In the genomic region with DNA sequence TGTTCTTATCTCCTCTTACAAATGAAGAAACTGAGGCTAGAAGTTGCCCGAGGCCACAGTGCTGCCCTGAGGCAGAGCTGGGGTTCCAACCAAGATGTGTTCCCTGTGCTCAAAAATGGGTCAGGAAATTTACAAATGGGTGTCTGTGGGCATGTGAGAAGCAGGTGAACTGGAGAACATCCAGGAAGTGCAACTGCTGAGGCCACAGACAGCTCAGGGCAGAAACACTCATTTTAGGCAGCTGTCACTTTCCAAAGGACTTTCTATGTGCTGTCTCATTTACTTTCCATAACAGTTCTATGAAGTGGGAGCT, we compare ENCODE assay signal across 10 cellular contexts. TPM values are rescaled to one million over a fixed set of nuclear protein-coding genes. Genes with fewer than 3 reads are reported as not detected.
DNase-seq lines count a peak whose midpoint lies in the region; ATAC-seq and TF ChIP-seq lines count a peak whose summit lies in the region.
"Had no signal": no experiment of that assay in that cellular context is flagged by ENCODE, and none has a peak within 500 bp of the region (broad histone marks: within the 10 kb centered on the region; RNA-seq: fewer than 3 reads in every experiment).

No MANE protein-coding gene starts in this region.

- H3K4me1 Mint-ChIP-seq in memory B cell: peaks cover 11% of the 10 kb centered on the region

- H3K27me3 ChIP-seq in BLaER1 (no peaks in the 10 kb centered on the region), HCT116 (ENCODE audit: insufficient read depth, low read length) (no peaks in the 10 kb centered on the region; the same call in 1 of the 2 replicates)

- no peaks in the 10 kb centered on the region for H3K36me3 ChIP-seq in BLaER1
- no peaks in the 10 kb centered on the region for H3K36me3 ChIP-seq in HCT116 (ENCODE audit: control insufficient read depth in 1 of 2, insufficient read depth in 2 of 2, low read length in 2 of 2)

- H3K79me2 ChIP-seq in HCT116 (ENCODE audit: insufficient read depth, low read length): no peaks in the 10 kb centered on the region

- H3K9me2 ChIP-seq in HCT116 (ENCODE audit: insufficient read depth): no peaks in the 10 kb centered on the region

- H3K9me3 ChIP-seq in BLaER1 (no peaks in the 10 kb centered on the region), HCT116 (ENCODE audit: control insufficient read depth in 1 of 2, insufficient read depth in 1 of 2, low read depth in 1 of 2, low read length in 2 of 2) (no peaks in the 10 kb centered on the region)

- no peaks in the 10 kb centered on the region for H4K20me1 ChIP-seq in BLaER1
- no peaks in the 10 kb centered on the region for H4K20me1 ChIP-seq in HCT116 (ENCODE audit: insufficient read depth)

- TF ChIP-seq POLR2A in HCT116 (IDR thresholded peaks at IDR 0.05; ENCODE audit: borderline replicate concordance, extremely low read depth, insufficient read depth, insufficient read length): no peak

- H3K4me3 Mint-ChIP-seq in memory B cell: peak overlapping the region; percentile 30

- H3K9me3 Mint-ChIP-seq in memory B cell: no peaks in the 10 kb centered on the region

- ATAC-seq in HCT116 (0 out of 2 replicates have a peak, but pooled peaks have one; percentile 4), memory B cell (ENCODE audit: low read depth) (peak; percentile 35), HG03342 (IDR thresholded peaks at IDR 0.05; ENCODE audit: unreplicated experiment) (no peak), GM18867 (IDR thresholded peaks at IDR 0.05; ENCODE audit: unreplicated experiment) (no peak)
- ATAC-seq: left ventricle myocardium superior had no signal

- no peak overlapping the region for H3K27ac Mint-ChIP-seq in memory B cell

- RAD21 ChIA-PET in HCT116 (lab: Charles Lee; ENCODE audit: low non-redundant PET in 1 of 2, low total read pairs in 2 of 2, uncharacterized antibody in 2 of 2, unreplicated experiment in 2 of 2): no interaction called here

- CTCF ChIA-PET in HCT116 (lab: Charles Lee): no interaction called here

- peak overlapping the region; percentile 89 for H2AFZ ChIP-seq in HCT116 (ENCODE audit: low read depth, low read length, poor library complexity, severe bottlenecking)

- peaks cover 9% of the 10 kb centered on the region for H3K27me3 Mint-ChIP-seq in memory B cell

- H3K4me1 ChIP-seq in BLaER1: peaks cover 100% of the 10 kb centered on the region
- H3K4me1 ChIP-seq in HCT116 (ENCODE audit: control insufficient read depth in 1 of 2, insufficient read depth in 2 of 2, low read length in 2 of 2): peaks cover 15 to 41% of the 10 kb centered on the region in 2 experiments; a peak in 3 of 4 replicates
- H3K4me1 ChIP-seq: foreskin keratinocyte had no signal

- H3K9ac ChIP-seq in BLaER1 (no peak overlapping the region), HCT116 (ENCODE audit: low read length) (no peak overlapping the region; the same call in 1 of the 2 replicates)

- intact Hi-C loops in HCT116 (cut with micrococcal nuclease): no loop called here

- DNase-seq in HCT116 (ENCODE audit: low read depth, low spot score) (no peak), memory B cell (ENCODE audit: low spot score in 2 of 2) (no peak), KG1 (lab: John Stamatoyannopoulos, UW) (no peak), NCI-H524 treated with DMSO at 0.1 percent for 48 hours (lab: John Stamatoyannopoulos, UW) (no peak)
- peak; percentile 41 to 51 for DNase-seq in activated T-cell treated with anti-CD3 and anti-CD28 coated beads, Interleukin-2, amount 50 U/mL, for 48 hours

- BruUV-seq in HCT116 (replicated peaks; lab: Mats Ljungman, UMichigan): no TSS peak

- no peak for TF ChIP-seq CTCF in HCT116 (IDR thresholded peaks at IDR 0.05 in 2 of 3, conservative IDR thresholded peaks at IDR 0.05 in 1 of 3; ENCODE audit: borderline replicate concordance in 1 of 3, insufficient read depth in 1 of 3, low read depth in 2 of 3, low read length in 2 of 3)

- TF ChIP-seq RAD21 in HCT116 (IDR thresholded peaks at IDR 0.05; ENCODE audit: low read depth): no peak

- H3K27ac ChIP-seq in BLaER1 (no peak overlapping the region), HCT116 (ENCODE audit: low read depth, low read length) (no peak overlapping the region)
- H3K27ac ChIP-seq: foreskin keratinocyte had no signal

- H3K4me3 ChIP-seq in BLaER1: no peak overlapping the region
- no peak overlapping the region for H3K4me3 ChIP-seq in HCT116 (replicated peaks in 1 of 2; ENCODE audit: low read depth in 1 of 2, low read length in 2 of 2)

- H3K36me3 Mint-ChIP-seq in memory B cell: no peaks in the 10 kb centered on the region

- POLR2A ChIA-PET in HCT116 (lab: Charles Lee): no interaction called here

- peak overlapping the region; percentile 79 for H3K4me2 ChIP-seq in BLaER1
- H3K4me2 ChIP-seq in HCT116 (ENCODE audit: low read length): peak overlapping the region; percentile 70

TF ChIP-seq in HCT116, 20 proteins besides CTCF, POLR2A, EP300 and RAD21:
- TF ChIP-seq SP1 (IDR thresholded peaks at IDR 0.05; ENCODE audit: low read depth): no peak
- no peak for TF ChIP-seq EZH2phosphoT487 (IDR thresholded peaks at IDR 0.05; ENCODE audit: borderline replicate concordance)
- no peak for TF ChIP-seq ZFX (IDR thresholded peaks at IDR 0.05)
- TF ChIP-seq, protein P1, sequence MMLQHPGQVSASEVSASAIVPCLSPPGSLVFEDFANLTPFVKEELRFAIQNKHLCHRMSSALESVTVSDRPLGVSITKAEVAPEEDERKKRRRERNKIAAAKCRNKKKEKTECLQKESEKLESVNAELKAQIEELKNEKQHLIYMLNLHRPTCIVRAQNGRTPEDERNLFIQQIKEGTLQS (IDR thresholded peaks at IDR 0.05): no peak
- TF ChIP-seq, protein P2, sequence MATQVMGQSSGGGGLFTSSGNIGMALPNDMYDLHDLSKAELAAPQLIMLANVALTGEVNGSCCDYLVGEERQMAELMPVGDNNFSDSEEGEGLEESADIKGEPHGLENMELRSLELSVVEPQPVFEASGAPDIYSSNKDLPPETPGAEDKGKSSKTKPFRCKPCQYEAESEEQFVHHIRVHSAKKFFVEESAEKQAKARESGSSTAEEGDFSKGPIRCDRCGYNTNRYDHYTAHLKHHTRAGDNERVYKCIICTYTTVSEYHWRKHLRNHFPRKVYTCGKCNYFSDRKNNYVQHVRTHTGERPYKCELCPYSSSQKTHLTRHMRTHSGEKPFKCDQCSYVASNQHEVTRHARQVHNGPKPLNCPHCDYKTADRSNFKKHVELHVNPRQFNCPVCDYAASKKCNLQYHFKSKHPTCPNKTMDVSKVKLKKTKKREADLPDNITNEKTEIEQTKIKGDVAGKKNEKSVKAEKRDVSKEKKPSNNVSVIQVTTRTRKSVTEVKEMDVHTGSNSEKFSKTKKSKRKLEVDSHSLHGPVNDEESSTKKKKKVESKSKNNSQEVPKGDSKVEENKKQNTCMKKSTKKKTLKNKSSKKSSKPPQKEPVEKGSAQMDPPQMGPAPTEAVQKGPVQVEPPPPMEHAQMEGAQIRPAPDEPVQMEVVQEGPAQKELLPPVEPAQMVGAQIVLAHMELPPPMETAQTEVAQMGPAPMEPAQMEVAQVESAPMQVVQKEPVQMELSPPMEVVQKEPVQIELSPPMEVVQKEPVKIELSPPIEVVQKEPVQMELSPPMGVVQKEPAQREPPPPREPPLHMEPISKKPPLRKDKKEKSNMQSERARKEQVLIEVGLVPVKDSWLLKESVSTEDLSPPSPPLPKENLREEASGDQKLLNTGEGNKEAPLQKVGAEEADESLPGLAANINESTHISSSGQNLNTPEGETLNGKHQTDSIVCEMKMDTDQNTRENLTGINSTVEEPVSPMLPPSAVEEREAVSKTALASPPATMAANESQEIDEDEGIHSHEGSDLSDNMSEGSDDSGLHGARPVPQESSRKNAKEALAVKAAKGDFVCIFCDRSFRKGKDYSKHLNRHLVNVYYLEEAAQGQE (IDR thresholded peaks at IDR 0.05; ENCODE audit: low read depth): no peak
TF ChIP-seq in HCT116: peak in this region for 0.

RNA-seq across cellular contexts. Expression of a gene that starts 47.2 kb away (rescaled TPM):
- total RNA-seq in HCT116 (2021; ENCODE audit: unreplicated experiment): not detected
- 0.01 TPM in 2 replicates for polyA plus RNA-seq in HCT116 (2012)
- total RNA-seq: foreskin keratinocyte, left ventricle myocardium superior had no signal
- polyA plus RNA-seq: foreskin keratinocyte had no signal

Comparison
In these comparisons a context has a peak if more than half of its experiments do, and no peak if none do; other contexts are left out.
1. ATAC-seq: peak in HCT116 (single experiment) and memory B cell (single experiment); none in HG03342 (single experiment) and GM18867 (single experiment).
2. DNase-seq: peak in activated T-cell treated with anti-CD3 and anti-CD28 coated beads, Interleukin-2, amount 50 U/mL, for 48 hours (2 of 2); none in HCT116 (single experiment), memory B cell (0 of 2), KG1 (single experiment) and NCI-H524 treated with DMSO at 0.1 percent for 48 hours (single experiment).